In genomic region chr6:15897063-15897934, GRCh38 we compare ENCODE assay signal across 1 cellular context.
TF ChIP-seq lines count a peak whose summit lies in the region.

No MANE protein-coding gene starts in this region.

TF ChIP-seq in K562, 482 proteins besides CTCF, POLR2A, EP300 and RAD21 (continued from another document and continues in another):
- no peak for TF ChIP-seq BCLAF1 (IDR thresholded peaks at IDR 0.05; ENCODE audit: borderline replicate concordance in 1 of 2, control insufficient read depth in 1 of 2, low read depth in 2 of 2, low read length in 1 of 2)
- TF ChIP-seq ZNF57 (CRISPR knock-in tag; IDR thresholded peaks at IDR 0.05): no peak
- TF ChIP-seq L3MBTL2 (IDR thresholded peaks at IDR 0.05): 0 out of 2 replicates have a peak, but pooled peaks have one; percentile 28
- TF ChIP-seq SMARCE1 (IDR thresholded peaks at IDR 0.05): peak; percentile 38; the same call in 1 of the 2 replicates
- peak; percentile 44; the same call in 1 of the 2 replicates for TF ChIP-seq NR2C1 (IDR thresholded peaks at IDR 0.05)
- peak; percentile 53; the same call in 1 of the 2 replicates for TF ChIP-seq NR2C1 (tag; IDR thresholded peaks at IDR 0.05)
- TF ChIP-seq POLR2AphosphoS5 (IDR thresholded peaks at IDR 0.05; ENCODE audit: control insufficient read depth, insufficient read depth, low read depth, low read length): no peak
- no peak for TF ChIP-seq GTF3C2 (IDR thresholded peaks at IDR 0.05; ENCODE audit: borderline replicate concordance, extremely low read depth, insufficient read length)
- TF ChIP-seq MYC (IDR thresholded peaks at IDR 0.05; ENCODE audit: low read depth, low read length): no peak
- TF ChIP-seq MYC (CRISPR knock-in tag; IDR thresholded peaks at IDR 0.05; ENCODE audit: borderline replicate concordance, low read depth): no peak
- TF ChIP-seq SRSF9 (IDR thresholded peaks at IDR 0.05; ENCODE audit: borderline replicate concordance, low read depth, low read length): no peak
- no peak for TF ChIP-seq NR1H2 (CRISPR knock-in tag; IDR thresholded peaks at IDR 0.05)
- 0 out of 2 replicates have a peak, but pooled peaks have one; percentile 24 for TF ChIP-seq MAX (CRISPR knock-in tag; IDR thresholded peaks at IDR 0.05)
- 0 out of 2 replicates have a peak, but pooled peaks have one; percentile 25 for TF ChIP-seq NCOA1 (IDR thresholded peaks at IDR 0.05; ENCODE audit: low read depth)
- TF ChIP-seq ZBTB40 (IDR thresholded peaks at IDR 0.05): 0 out of 2 replicates have a peak, but pooled peaks have one; percentile 32
- TF ChIP-seq ZBTB40 (CRISPR knock-in tag; IDR thresholded peaks at IDR 0.05): no peak
- TF ChIP-seq SMARCA5 (IDR thresholded peaks at IDR 0.05): no peak
- no peak for TF ChIP-seq NR4A1 (CRISPR knock-in tag; IDR thresholded peaks at IDR 0.05)
- peak; percentile 27 for TF ChIP-seq NR4A1 (tag; IDR thresholded peaks at IDR 0.05)
- no peak for TF ChIP-seq MECOM (CRISPR knock-in tag; IDR thresholded peaks at IDR 0.05)
- no peak for TF ChIP-seq TFAP4 (CRISPR knock-in tag; IDR thresholded peaks at IDR 0.05; ENCODE audit: borderline replicate concordance)
- no peak for TF ChIP-seq NUFIP1 (IDR thresholded peaks at IDR 0.05; ENCODE audit: partially characterized antibody)
- TF ChIP-seq C11orf30 (IDR thresholded peaks at IDR 0.05; ENCODE audit: low read depth): no peak
- peak; percentile 73; the same call in 1 of the 2 replicates for TF ChIP-seq ZBTB9 (CRISPR knock-in tag; IDR thresholded peaks at IDR 0.05)
- TF ChIP-seq NELFE (IDR thresholded peaks at IDR 0.05; ENCODE audit: insufficient read depth, insufficient read length): no peak
- no peak for TF ChIP-seq ZNF232 (CRISPR knock-in tag; IDR thresholded peaks at IDR 0.05)
- TF ChIP-seq SREBF2 (CRISPR knock-in tag; IDR thresholded peaks at IDR 0.05): no peak
- TF ChIP-seq ZNF140 (CRISPR knock-in tag; IDR thresholded peaks at IDR 0.05): no peak
- no peak for TF ChIP-seq SRSF3 (IDR thresholded peaks at IDR 0.05; ENCODE audit: insufficient read depth, low read length)
- TF ChIP-seq TCF7L2 (IDR thresholded peaks at IDR 0.05; ENCODE audit: low read depth, low read length): no peak
- peak; percentile 40; the same call in 1 of the 2 replicates for TF ChIP-seq DEAF1 (CRISPR knock-in tag; IDR thresholded peaks at IDR 0.05)
- TF ChIP-seq XRCC4 (IDR thresholded peaks at IDR 0.05; ENCODE audit: extremely low read depth, insufficient read depth, insufficient read length): no peak
- TF ChIP-seq SIRT6 (IDR thresholded peaks at IDR 0.05; ENCODE audit: low read depth, low read length): no peak
- TF ChIP-seq THRA (IDR thresholded peaks at IDR 0.05): peak; percentile 51
- TF ChIP-seq ZNF316 (IDR thresholded peaks at IDR 0.05): no peak
- no peak for TF ChIP-seq HOXB6 (CRISPR knock-in tag; IDR thresholded peaks at IDR 0.05; ENCODE audit: borderline replicate concordance)
- TF ChIP-seq MLX (CRISPR knock-in tag; conservative IDR thresholded peaks at IDR 0.05): no peak
- no peak for TF ChIP-seq RNF2 (IDR thresholded peaks at IDR 0.05)
- no peak for TF ChIP-seq HNRNPL (IDR thresholded peaks at IDR 0.05; ENCODE audit: low read depth, low read length)
